ENCODE assay signal across 10 cellular contexts in genomic region chr19:35055715-35056179, GRCh38. TPM values are rescaled to one million over a fixed set of nuclear protein-coding genes. Genes with fewer than 3 reads are reported as not detected.
DNase-seq lines count a peak whose midpoint lies in the region; ATAC-seq, FAIRE-seq and TF ChIP-seq lines count a peak whose summit lies in the region.
"Had no signal": no experiment of that assay in that cellular context is flagged by ENCODE, and none has a peak within 500 bp of the region (broad histone marks: within the 10 kb centered on the region; RNA-seq: fewer than 3 reads in every experiment).

No MANE protein-coding gene starts in this region.

- H3K79me2 ChIP-seq in GM12878 (ENCODE audit: control insufficient read depth, insufficient read depth, low read length) = no peaks in the 10 kb centered on the region

- H2AFZ ChIP-seq in GM12878 (ENCODE audit: control insufficient read depth, low read depth, low read length) = no peak overlapping the region

- WGBS in GM12878 (ENCODE audit: insufficient coverage, insufficient replicate concordance, low lambda C conversion rate, missing lambda C conversion rate) = 11% methylated on average over 3 of the region's 3 CpGs
- 23 to 29% methylated on average over 1 to 2 of the region's 3 CpGs for WGBS in gastroesophageal sphincter (ENCODE audit: low coverage in 1 of 2), 2 donors

- H3K4me3 ChIP-seq in GM06990 (replicated peaks; ENCODE audit: low read depth, low read length) = no peak overlapping the region
- H3K4me3 ChIP-seq in GM12878 = no peak overlapping the region
- no peak overlapping the region for H3K4me3 ChIP-seq in gastroesophageal sphincter
- H3K4me3 ChIP-seq: dorsolateral prefrontal cortex had no signal

- H3K27me3 Mint-ChIP-seq in naive thymus-derived CD8-positive, alpha-beta T cell = peaks cover 0 to 2% (median 0%) of the 10 kb centered on the region in 5 donors

- no peaks in the 10 kb centered on the region for H3K4me1 Mint-ChIP-seq in naive thymus-derived CD8-positive, alpha-beta T cell

- TF ChIP-seq EP300 in GM12878 (IDR thresholded peaks at IDR 0.05; ENCODE audit: borderline replicate concordance in 1 of 2, control insufficient read depth in 1 of 2, low read depth in 2 of 2, low read length in 2 of 2) (no peak), gastroesophageal sphincter (IDR thresholded peaks at IDR 0.05) (no peak)

- TF ChIP-seq POLR2A in GM12878 (IDR thresholded peaks at IDR 0.05; ENCODE audit: low read depth, low read length) = no peak
- TF ChIP-seq POLR2A in gastroesophageal sphincter (IDR thresholded peaks at IDR 0.05) = no peak

- ATAC-seq in GM12878 (peak; percentile 79), gastroesophageal sphincter (no peak), Right ventricle myocardium inferior (no peak)
- ATAC-seq in naive thymus-derived CD8-positive, alpha-beta T cell = peak; percentile 63 to 78

- H3K4me2 ChIP-seq in GM12878 (ENCODE audit: control insufficient read depth, insufficient read depth) = no peak overlapping the region

- H3K4me3 Mint-ChIP-seq in naive thymus-derived CD8-positive, alpha-beta T cell = no peak overlapping the region

- POLR2A ChIA-PET in GM12878 (lab: Charles Lee) = no interaction called here
- POLR2A ChIA-PET in naive thymus-derived CD8-positive, alpha-beta T cell (lab: Charles Lee) = no interaction called here

- peak; percentile 55 for TF ChIP-seq CTCF in GM06990 (IDR thresholded peaks at IDR 0.05; ENCODE audit: insufficient read depth, low read length, poor library complexity, severe bottlenecking)
- TF ChIP-seq CTCF in GM12878 (IDR thresholded peaks at IDR 0.05 in 2 of 3, conservative IDR thresholded peaks at IDR 0.05 in 1 of 3; ENCODE audit: control insufficient read depth in 2 of 3, extremely low read depth in 1 of 3, insufficient read depth in 1 of 3, low read depth in 3 of 3, low read length in 3 of 3) = peak; percentile 39 to 56 (median 44); a peak in 4 of 6 replicates
- TF ChIP-seq CTCF in gastroesophageal sphincter (IDR thresholded peaks at IDR 0.05) = no peak

- H3K9ac ChIP-seq in GM12878 (ENCODE audit: control insufficient read depth, insufficient read depth, low read length) = no peak overlapping the region

- RAD21 ChIA-PET in GM12878 (lab: Charles Lee; ENCODE audit: unreplicated experiment) = no interaction called here

- H3K27me3 ChIP-seq in GM06990 (replicated peaks; ENCODE audit: control insufficient read depth, insufficient read depth, low read length) (no peaks in the 10 kb centered on the region; the same call in 1 of the 2 replicates), GM12878 (replicated peaks in 1 of 2; ENCODE audit: control insufficient read depth in 2 of 2, insufficient read depth in 2 of 2, low read length in 1 of 2) (no peaks in the 10 kb centered on the region; a peak in 1 of 4 replicates), gastroesophageal sphincter (peaks cover 36% of the 10 kb centered on the region)
- H3K27me3 ChIP-seq: dorsolateral prefrontal cortex had no signal

- peak; percentile 16; the same call in 1 of the 2 replicates for TF ChIP-seq RAD21 in GM12878 (IDR thresholded peaks at IDR 0.05; ENCODE audit: insufficient read depth, low read depth, low read length)

- H3K9me3 ChIP-seq in GM12878 (replicated peaks; ENCODE audit: control insufficient read depth, insufficient read depth, low read length) = no peaks in the 10 kb centered on the region
- no peaks in the 10 kb centered on the region for H3K9me3 ChIP-seq in gastroesophageal sphincter

- DNase-seq in GM06990 (ENCODE audit: extremely low read depth, insufficient read length) (no peak), NCI-H1417 (lab: John Stamatoyannopoulos, UW) (peak in 2 of 3 experiments; percentile 49 to 73), GM12878 (ENCODE audit: low read depth, low spot score) (no peak), HuH-7.5 (ENCODE audit: low spot score) (no peak), Right ventricle myocardium inferior (ENCODE audit: missing footprints) (no peak), MV-4-11 (lab: John Stamatoyannopoulos, UW) (no peak)
- peak in 2 of 10 donors; percentile 11 to 20 for DNase-seq in naive thymus-derived CD8-positive, alpha-beta T cell
- DNase-seq: activated CD8-positive, alpha-beta memory T cell treated with anti-CD3 and anti-CD28 coated beads for 24 hours had no signal

- FAIRE-seq in GM12878 (lab: Jason Lieb, UNC) = no peak

- in situ Hi-C loops in GM12878 (cut with MboI) = no loop called here

- CTCF ChIA-PET in GM12878 (lab: Yijun Ruan, JAX) = interaction anchor here (0.7 to 8.2 kb wide), 7 partner anchors 11 to 86 kb away, joined by 3 to 56 read pairs (median 4); no protein-coding TSS in a partner anchor

- intact Hi-C loops in GM12878 (cut with micrococcal nuclease; ENCODE audit: unreplicated experiment) (no loop called here), Right ventricle myocardium inferior (cut with DNase I) (no loop called here)

- H3K4me1 ChIP-seq in GM12878 (ENCODE audit: control insufficient read depth, insufficient read depth, low read length) (no peaks in the 10 kb centered on the region), gastroesophageal sphincter (no peaks in the 10 kb centered on the region)

- H3K27ac Mint-ChIP-seq in naive thymus-derived CD8-positive, alpha-beta T cell = no peak overlapping the region

- no peaks in the 10 kb centered on the region for H3K9me3 Mint-ChIP-seq in naive thymus-derived CD8-positive, alpha-beta T cell

- no peaks in the 10 kb centered on the region for H3K36me3 Mint-ChIP-seq in naive thymus-derived CD8-positive, alpha-beta T cell

- no peaks in the 10 kb centered on the region for H4K20me1 ChIP-seq in GM12878 (ENCODE audit: control insufficient read depth, insufficient read depth)

- BruUV-seq in GM12878 (replicated peaks; lab: Mats Ljungman, UMichigan) = no TSS peak

- H3K36me3 ChIP-seq in GM06990 (ENCODE audit: control insufficient read depth, insufficient read depth, low read length) (no peaks in the 10 kb centered on the region), GM12878 (ENCODE audit: control insufficient read depth in 2 of 2, insufficient read depth in 2 of 2, low read length in 1 of 2) (no peaks in the 10 kb centered on the region), gastroesophageal sphincter (no peaks in the 10 kb centered on the region)

- no peak overlapping the region for H3K27ac ChIP-seq in GM12878 (ENCODE audit: control insufficient read depth, insufficient read depth)
- H3K27ac ChIP-seq in gastroesophageal sphincter = no peak overlapping the region

- SMC1A ChIA-PET in GM12878 (lab: Charles Lee; ENCODE audit: uncharacterized antibody, unreplicated experiment) = interaction anchor here (1.1 to 1.8 kb wide), 2 partner anchors 11 to 30 kb away, joined by 4 to 5 read pairs; no protein-coding TSS in a partner anchor

RNA-seq across cellular contexts. Expression of gene HPN, which starts 14.2 kb away (rescaled TPM):
- not detected in 2 replicates for total RNA-seq in GM12878 (2013; cell fraction: nucleolus; rRNA removed)
- not detected in 2 replicates for total RNA-seq in GM12878 (2014; rRNA removed)
- not detected in 2 replicates for total RNA-seq in GM12878 (2014; rRNA removed; fragmentation: Illumina TruSeq; extraction: Trizol)
- 0.13 and 0.21 TPM in 2 replicates for total RNA-seq in GM12878 (2021)
- not detected for polyA plus RNA-seq in GM12878 (2011; ENCODE audit: low read depth)
- not detected in 2 replicates for polyA plus RNA-seq in GM12878 (2011; rRNA removed)
- not detected in 2 replicates for polyA plus RNA-seq in GM12878 (2011; cell fraction: cytosol; rRNA removed)
- polyA plus RNA-seq in GM12878 (2011; cell fraction: nucleus; rRNA removed) = 0.12 TPM in 1 of 2 replicates, not detected in the other
- not detected in 2 replicates for polyA plus RNA-seq in GM12878 (2012)
- not detected in 2 replicates for polyA plus RNA-seq in GM12878 (2014; fragmentation: Illumina TruSeq; extraction: Trizol)
- polyA plus RNA-seq in GM12878 (2014; fragmentation: Nextera tagmentation; extraction: Ambion mirVana) = not detected
- polyA plus RNA-seq in GM12878 (2014; rRNA removed) = 0.16 TPM in 1 of 2 replicates, not detected in the other
- polyA plus RNA-seq in GM12878 (2016; fragmentation: Nextera tagmentation; extraction: Ambion mirVana) = under 1 TPM in 1 of 2 experiments, not detected in 1; 0.35 TPM
- not detected in 2 replicates for polyA minus RNA-seq in GM12878 (2011; rRNA and poly(A)+ RNA removed)
- polyA minus RNA-seq in GM12878 (2011; cell fraction: cytosol; rRNA and poly(A)+ RNA removed) = not detected in 2 replicates
- not detected in 2 replicates for polyA minus RNA-seq in GM12878 (2011; cell fraction: nucleus; rRNA and poly(A)+ RNA removed)
- total RNA-seq in naive thymus-derived CD8-positive, alpha-beta T cell = under 1 TPM in 1 of 2 experiments, not detected in 1; 0.16 TPM
- polyA plus RNA-seq in naive thymus-derived CD8-positive, alpha-beta T cell = under 1 TPM in 1 of 3 donors, not detected in 2; 0.16 TPM
- 1 to 10 TPM in 1 of 4 donors, under 1 TPM in 2, not detected in 1; 0.17 to 1.2 (median 0.27) TPM for total RNA-seq in gastroesophageal sphincter
- total RNA-seq in Right ventricle myocardium inferior = 5.5 TPM

RNA-seq across cellular contexts. Expression of gene SCN1B, which starts 25.5 kb away (rescaled TPM):
- total RNA-seq in GM12878 (2013; cell fraction: nucleolus; rRNA removed) = 0.50 and 0.73 TPM in 2 replicates
- total RNA-seq in GM12878 (2014; rRNA removed) (0.06 and 0.16 TPM in 2 replicates), GM12878 (2014; rRNA removed; fragmentation: Illumina TruSeq; extraction: Trizol) (0.04 TPM in 1 of 2 replicates, not detected in the other), GM12878 (2021) (0.27 and 0.33 TPM in 2 replicates), gastroesophageal sphincter (10 to 100 TPM in 2 of 4 donors, 1 to 10 TPM in 2; 5.3 to 13.2 (median 9.5) TPM), Right ventricle myocardium inferior (44.3 TPM)
- 0.07 TPM for polyA plus RNA-seq in GM12878 (2011; ENCODE audit: low read depth)
- polyA plus RNA-seq in GM12878 (2011; rRNA removed) (0.04 and 0.11 TPM in 2 replicates), GM12878 (2014; fragmentation: Illumina TruSeq; extraction: Trizol) (0.13 and 0.62 TPM in 2 replicates), GM12878 (2014; fragmentation: Nextera tagmentation; extraction: Ambion mirVana) (not detected), GM12878 (2014; rRNA removed) (0.34 and 0.54 TPM in 2 replicates), GM12878 (2016; fragmentation: Nextera tagmentation; extraction: Ambion mirVana) (under 1 TPM in 1 of 2 experiments, not detected in 1; 0.08 TPM)
- 0.09 and 0.15 TPM in 2 replicates for polyA plus RNA-seq in GM12878 (2011; cell fraction: cytosol; rRNA removed)
- polyA plus RNA-seq in GM12878 (2011; cell fraction: nucleus; rRNA removed) = 0.79 and 0.83 TPM in 2 replicates
- polyA plus RNA-seq in GM12878 (2012) = 0.15 and 0.16 TPM in 2 replicates
- polyA minus RNA-seq in GM12878 (2011; rRNA and poly(A)+ RNA removed) = 0.07 and 0.26 TPM in 2 replicates
- not detected in 2 replicates for polyA minus RNA-seq in GM12878 (2011; cell fraction: cytosol; rRNA and poly(A)+ RNA removed)
- polyA minus RNA-seq in GM12878 (2011; cell fraction: nucleus; rRNA and poly(A)+ RNA removed) = 0.12 and 0.29 TPM in 2 replicates
- total RNA-seq in naive thymus-derived CD8-positive, alpha-beta T cell = 1 to 10 TPM; 1.6 to 2.1 TPM
- polyA plus RNA-seq in naive thymus-derived CD8-positive, alpha-beta T cell = under 1 TPM in 2 of 3 donors, not detected in 1; 0.27 to 0.28 TPM

RNA-seq across cellular contexts. Expression of gene GRAMD1A, which starts 55.6 kb away (rescaled TPM):
- 208 and 225 TPM in 2 replicates for total RNA-seq in GM12878 (2013; cell fraction: nucleolus; rRNA removed)
- 36.1 and 41.9 TPM in 2 replicates for total RNA-seq in GM12878 (2014; rRNA removed)
- total RNA-seq in GM12878 (2014; rRNA removed; fragmentation: Illumina TruSeq; extraction: Trizol) = 14.8 and 16.9 TPM in 2 replicates
- 69.1 and 71.0 TPM in 2 replicates for total RNA-seq in GM12878 (2021)
- 20.0 TPM for polyA plus RNA-seq in GM12878 (2011; ENCODE audit: low read depth)
- 32.2 and 60.8 TPM in 2 replicates for polyA plus RNA-seq in GM12878 (2011; rRNA removed)
- 67.4 and 69.1 TPM in 2 replicates for polyA plus RNA-seq in GM12878 (2011; cell fraction: cytosol; rRNA removed)
- 169 and 199 TPM in 2 replicates for polyA plus RNA-seq in GM12878 (2011; cell fraction: nucleus; rRNA removed)
- polyA plus RNA-seq in GM12878 (2012) = 48.1 and 61.6 TPM in 2 replicates
- polyA plus RNA-seq in GM12878 (2014; fragmentation: Illumina TruSeq; extraction: Trizol) = 21.9 and 32.7 TPM in 2 replicates
- 1 to 10 TPM in 1 of 2 experiments, under 1 TPM in 1; 0.79 to 2.0 TPM for polyA plus RNA-seq in GM12878 (2014; fragmentation: Nextera tagmentation; extraction: Ambion mirVana)
- polyA plus RNA-seq in GM12878 (2014; rRNA removed) = 73.6 and 79.8 TPM in 2 replicates
- 10 to 100 TPM; 22.1 to 37.9 TPM for polyA plus RNA-seq in GM12878 (2016; fragmentation: Nextera tagmentation; extraction: Ambion mirVana)
- polyA minus RNA-seq in GM12878 (2011; rRNA and poly(A)+ RNA removed) = 47.9 and 85.8 TPM in 2 replicates
- 31.1 and 31.4 TPM in 2 replicates for polyA minus RNA-seq in GM12878 (2011; cell fraction: cytosol; rRNA and poly(A)+ RNA removed)
- polyA minus RNA-seq in GM12878 (2011; cell fraction: nucleus; rRNA and poly(A)+ RNA removed) = 29.5 and 41.4 TPM in 2 replicates
- 100 to 1,000 TPM; 317 to 335 TPM for total RNA-seq in naive thymus-derived CD8-positive, alpha-beta T cell
- polyA plus RNA-seq in naive thymus-derived CD8-positive, alpha-beta T cell = 10 to 100 TPM; 29.5 to 77.0 (median 42.0) TPM
- 10 to 100 TPM; 22.0 to 40.0 (median 35.9) TPM for total RNA-seq in gastroesophageal sphincter
- total RNA-seq in Right ventricle myocardium inferior = 25.8 TPM

RNA-seq across cellular contexts. Expression of gene FXYD3, which starts 59.9 kb away (rescaled TPM):
- not detected in 2 replicates for total RNA-seq in GM12878 (2013; cell fraction: nucleolus; rRNA removed)
- total RNA-seq in GM12878 (2014; rRNA removed) (not detected in 2 replicates), GM12878 (2014; rRNA removed; fragmentation: Illumina TruSeq; extraction: Trizol) (not detected in 2 replicates), GM12878 (2021) (0.44 and 0.80 TPM in 2 replicates), gastroesophageal sphincter (10 to 100 TPM in 1 of 4 donors, 1 to 10 TPM in 3; 1.2 to 38.8 (median 4.2) TPM), Right ventricle myocardium inferior (2.3 TPM)
- not detected for polyA plus RNA-seq in GM12878 (2011; ENCODE audit: low read depth)
- polyA plus RNA-seq in GM12878 (2011; rRNA removed) (not detected in 2 replicates), GM12878 (2014; fragmentation: Illumina TruSeq; extraction: Trizol) (not detected in 2 replicates), GM12878 (2014; fragmentation: Nextera tagmentation; extraction: Ambion mirVana) (under 1 TPM in 1 of 2 experiments, not detected in 1; 0.09 TPM), GM12878 (2014; rRNA removed) (not detected in 2 replicates), GM12878 (2016; fragmentation: Nextera tagmentation; extraction: Ambion mirVana) (not detected)
- not detected in 2 replicates for polyA plus RNA-seq in GM12878 (2011; cell fraction: cytosol; rRNA removed)
- not detected in 2 replicates for polyA plus RNA-seq in GM12878 (2011; cell fraction: nucleus; rRNA removed)
- not detected in 2 replicates for polyA plus RNA-seq in GM12878 (2012)
- polyA minus RNA-seq in GM12878 (2011; rRNA and poly(A)+ RNA removed) = not detected in 2 replicates
- polyA minus RNA-seq in GM12878 (2011; cell fraction: cytosol; rRNA and poly(A)+ RNA removed) = not detected in 2 replicates
- not detected in 2 replicates for polyA minus RNA-seq in GM12878 (2011; cell fraction: nucleus; rRNA and poly(A)+ RNA removed)
- total RNA-seq in naive thymus-derived CD8-positive, alpha-beta T cell = not detected
- not detected for polyA plus RNA-seq in naive thymus-derived CD8-positive, alpha-beta T cell

Comparison
In these comparisons a context has a peak if more than half of its experiments do, and no peak if none do; other contexts are left out.
1. DNase-seq: peak in NCI-H1417 (2 of 3); none in GM06990 (single experiment), GM12878 (single experiment), HuH-7.5 (single experiment), Right ventricle myocardium inferior (single experiment) and MV-4-11 (single experiment).
2. CTCF ChIP-seq: peak in GM06990 (single experiment) and GM12878 (3 of 3); none in gastroesophageal sphincter (0 of 4).
3. ATAC-seq: peak in GM12878 (single experiment) and naive thymus-derived CD8-positive, alpha-beta T cell (2 of 2); none in gastroesophageal sphincter (single experiment) and Right ventricle myocardium inferior (single experiment).